ENCODE assay signal across 25 cellular contexts in genomic region chr5:111010783-111011182, GRCh38.
"Had no signal": no experiment of that assay in that cellular context is flagged by ENCODE, and none has a peak within 500 bp of the region (broad histone marks: within the 10 kb centered on the region; RNA-seq: fewer than 3 reads in every experiment).

No MANE protein-coding gene starts in this region.

- H3K9me3 ChIP-seq: stomach, suprapubic skin, testis, thoracic aorta, thyroid gland, tibial artery, transverse colon, upper lobe of left lung, upper lobe of right lung, uterus, vagina had no signal

- H3K27me3 ChIP-seq: stomach, suprapubic skin, testis, thyroid gland, tibial artery, tibial nerve, transverse colon, upper lobe of left lung, upper lobe of right lung, uterus, vagina had no signal

- H3K4me1 ChIP-seq: stomach, suprapubic skin, testis, thyroid gland, tibial artery, tibial nerve, transverse colon, upper lobe of left lung, upper lobe of right lung, uterus, vagina had no signal

- DNase-seq: stimulated activated CD4-positive, alpha-beta T cell treated with anti-CD3 and anti-CD28 coated beads, Interleukin-2, amount 100 ng/mL, for 48 hours; stimulated activated CD4-positive, alpha-beta T cell treated with anti-CD3 and anti-CD28 coated beads, Interleukin-4, amount 100 ng/mL, for 1 hour; stimulated activated CD4-positive, alpha-beta T cell treated with anti-CD3 and anti-CD28 coated beads, Interleukin-4, amount 100 ng/mL, for 24 hours; stimulated activated CD4-positive, alpha-beta T cell treated with anti-CD3 and anti-CD28 coated beads, Interleukin-4, amount 100 ng/mL, for 4 hours; stimulated activated CD8-positive, alpha-beta memory T cell treated with anti-CD3 and anti-CD28 coated beads, Interleukin-4, amount 100 ng/mL, for 48 hours; stimulated activated naive B cell treated with anti-CD40 and anti-IgM and Interleukin-4, amounts not matched to agents 10 μg/mL and 1 μg/mL and 100 μg/mL, for 72 hours; stimulated activated naive CD4-positive, alpha-beta T cell; stimulated activated naive CD4-positive, alpha-beta T cell treated with Interleukin-2 at 50 U/mL for 16 hours; stimulated activated naive CD8-positive, alpha-beta T cell treated with anti-CD3 and anti-CD28 coated beads, Interleukin-15, amount 100 ng/mL, for 72 hours; stimulated activated naive CD8-positive, alpha-beta T cell treated with anti-CD3 and anti-CD28 coated beads, Interleukin-15, Interleukin-2, amounts not matched to agents 100 U/mL and 50 U/mL, for 24 hours; stomach; substantia nigra; testis; thyroid gland; tibial artery; transverse colon; trophoblast cell; upper lobe of left lung; upper lobe of right lung; uterus had no signal

- H3K36me3 ChIP-seq: stomach, suprapubic skin, thoracic aorta, thyroid gland, tibial artery, tibial nerve, transverse colon, upper lobe of left lung, upper lobe of right lung, uterus, vagina had no signal

- FAIRE-seq: urothelium cell line had no signal

- H3K27ac ChIP-seq: stomach, suprapubic skin, testis, thoracic aorta, thyroid gland, tibial artery, tibial nerve, transverse colon, upper lobe of left lung, upper lobe of right lung, uterus, vagina had no signal

- H3K4me3 ChIP-seq: stomach, suprapubic skin, testis, thoracic aorta, thyroid gland, tibial artery, tibial nerve, transverse colon, upper lobe of left lung, upper lobe of right lung, uterus, vagina had no signal

- ATAC-seq: stimulated activated naive B cell treated with anti-CD40 and anti-IgM and Interleukin-4, amounts not matched to agents 10 μg/mL and 1 μg/mL and 100 μg/mL, for 72 hours; stimulated activated naive CD8-positive, alpha-beta T cell treated with anti-CD3 and anti-CD28 coated beads, Interleukin-15, amount 100 ng/mL, for 72 hours; stimulated activated naive CD8-positive, alpha-beta T cell treated with anti-CD3 and anti-CD28 coated beads, Interleukin-15, Interleukin-2, amounts not matched to agents 100 U/mL and 50 U/mL, for 24 hours; upper lobe of right lung had no signal
